Comparison of ENCODE assay signal across 1 cellular context in the genomic region with DNA sequence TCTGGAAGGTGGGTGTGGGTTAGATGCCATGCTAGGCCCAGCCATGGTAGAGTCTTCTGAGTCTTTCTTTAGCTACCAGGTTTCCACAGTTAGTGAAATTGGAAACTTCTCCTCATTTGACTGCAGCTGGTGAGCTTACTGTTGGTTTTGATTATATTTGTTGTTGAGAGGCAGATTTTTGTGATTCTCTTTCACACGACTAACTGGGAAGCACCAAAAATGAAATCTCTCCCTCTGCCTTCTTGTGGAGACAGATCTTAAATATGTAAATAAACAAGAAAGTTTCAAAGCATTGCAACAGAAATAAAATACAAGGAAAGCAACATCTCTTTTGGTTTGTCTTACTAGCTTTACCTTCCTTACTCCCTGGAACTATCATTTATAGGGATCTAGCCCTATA.
TF ChIP-seq lines count a peak whose summit lies in the region.

No MANE protein-coding gene starts in this region.

TF ChIP-seq in A549, 52 proteins besides CTCF, POLR2A, EP300 and RAD21 (continued from another document):
- TF ChIP-seq MAZ (IDR thresholded peaks at IDR 0.05; ENCODE audit: borderline replicate concordance, low read depth, low read length) (no peak), MAX (IDR thresholded peaks at IDR 0.05) (no peak), E2F6 (IDR thresholded peaks at IDR 0.05; ENCODE audit: borderline replicate concordance, low read depth) (no peak), MYC (IDR thresholded peaks at IDR 0.05; ENCODE audit: borderline replicate concordance, low read length) (no peak), ELK1 (IDR thresholded peaks at IDR 0.05; ENCODE audit: low read depth, low read length) (no peak), NPAS2 (CRISPR knock-in tag; IDR thresholded peaks at IDR 0.05; ENCODE audit: borderline replicate concordance) (no peak), PHF8 (IDR thresholded peaks at IDR 0.05; ENCODE audit: borderline replicate concordance, low read depth) (no peak), BCL3 (IDR thresholded peaks at IDR 0.05) (no peak), RCOR1 (IDR thresholded peaks at IDR 0.05; ENCODE audit: low read depth, low read length) (no peak), SREBF2 (IDR thresholded peaks at IDR 0.05) (no peak), RFX5 (IDR thresholded peaks at IDR 0.05) (no peak), HEYL (CRISPR knock-in tag; IDR thresholded peaks at IDR 0.05) (no peak), PBX3 (IDR thresholded peaks at IDR 0.05) (no peak), FOXS1 (CRISPR knock-in tag; IDR thresholded peaks at IDR 0.05) (no peak)
TF ChIP-seq in A549: peak in this region for 0.
